ENCODE assay signal across 29 cellular contexts in the genomic region with DNA sequence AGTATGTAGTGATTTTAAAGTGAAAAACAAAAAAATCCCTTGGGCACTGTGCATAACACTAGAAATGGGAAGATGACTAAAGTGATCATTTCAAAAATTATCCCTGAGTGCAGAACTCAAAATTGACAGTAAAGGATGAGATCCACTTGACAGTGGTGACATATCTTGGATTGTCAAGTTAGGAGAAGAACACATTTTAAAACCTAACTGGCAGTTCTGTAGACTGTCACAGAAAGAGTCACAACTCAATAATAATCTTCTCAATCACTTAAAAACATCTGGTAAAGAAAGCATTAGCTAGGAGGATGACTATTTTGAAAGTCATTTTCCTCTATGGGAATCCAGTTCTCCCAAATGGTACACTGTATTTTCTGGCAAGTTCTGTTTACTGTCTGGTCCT.
"Had no signal": no experiment of that assay in that cellular context is flagged by ENCODE, and none has a peak within 500 bp of the region (broad histone marks: within the 10 kb centered on the region; RNA-seq: fewer than 3 reads in every experiment).

No MANE protein-coding gene starts in this region.

- FAIRE-seq: bronchial epithelial cell, TTC549 had no signal

- ATAC-seq: activated CD8-positive, alpha-beta T cell treated with anti-CD3 and anti-CD28 coated beads for 36 hours; activated naive CD8-positive, alpha-beta T cell treated with anti-CD3 and anti-CD28 coated beads, Interleukin-2, amount 50 U/mL, for 24 hours had no signal

- DNase-seq: activated B cell treated with CpG ODN at 0.5 μM for 24 hours; activated CD4-positive, alpha-beta memory T cell treated with anti-CD3 and anti-CD28 coated beads for 36 hours; activated CD4-positive, alpha-beta T cell treated with anti-CD3 and anti-CD28 coated beads for 4 hours; activated CD4-positive, alpha-beta T cell treated with anti-CD3 and anti-CD28 coated beads, Interleukin-2, amount 10 ng/mL, durations not matched to agents 24 days and 14 days; activated CD4-positive, alpha-beta T cell treated with anti-CD3 and anti-CD28 coated beads, Interleukin-2, amount 50 U/mL, for 1 hour; activated CD4-positive, alpha-beta T cell treated with anti-CD3 and anti-CD28 coated beads, Interleukin-2, amount 50 U/mL, for 4 hours; activated CD4-positive, CD25-positive, alpha-beta regulatory T cell treated with anti-CD3 and anti-CD28 coated beads, Interleukin-2, amount 50 U/mL, for 72 hours; activated CD8-positive, alpha-beta memory T cell treated with anti-CD3 and anti-CD28 coated beads, Interleukin-2, amount 50 U/mL, for 4 hours; activated CD8-positive, alpha-beta T cell treated with anti-CD3 and anti-CD28 coated beads for 36 hours; activated effector memory CD4-positive, alpha-beta T cell treated with Interleukin-2 at 50 U/mL for 16 hours; activated gamma-delta T cell; activated naive CD4-positive, alpha-beta T cell treated with anti-CD3 and anti-CD28 coated beads, Interleukin-2, amount 10 ng/mL, durations not matched to agents 7 days and 5 days; activated naive CD4-positive, alpha-beta T cell treated with Interleukin-2 at 50 U/mL for 16 hours; activated naive CD8-positive, alpha-beta T cell treated with anti-CD3 and anti-CD28 coated beads, Interleukin-2, amount 10 ng/mL, durations not matched to agents 7 days and 5 days; activated naive CD8-positive, alpha-beta T cell treated with anti-CD3 and anti-CD28 coated beads, Interleukin-2, amount 50 U/mL, for 24 hours; activated T-cell treated with anti-CD3 and anti-CD28 coated beads, Interleukin-2, amount 50 U/mL, for 24 hours; activated T-cell treated with anti-CD3 and anti-CD28 coated beads, Interleukin-2, amount 50 U/mL, for 48 hours; amygdala; anterior cingulate cortex; caudate nucleus; cerebellar nuclear complex; T-helper 1 cell; T-helper 2 cell; T-helper 9 cell had no signal

- H3K27ac ChIP-seq: cardiac muscle cell, VCaP had no signal

- H3K36me3 ChIP-seq: ascending aorta, cardiac muscle cell had no signal

- H3K4me3 ChIP-seq: cardiac muscle cell had no signal

- H3K27me3 ChIP-seq: ascending aorta, cardiac muscle cell had no signal

- H3K9me3 ChIP-seq: ascending aorta had no signal
